Comparison of ENCODE assay signal across 9 cellular contexts in the genomic region with DNA sequence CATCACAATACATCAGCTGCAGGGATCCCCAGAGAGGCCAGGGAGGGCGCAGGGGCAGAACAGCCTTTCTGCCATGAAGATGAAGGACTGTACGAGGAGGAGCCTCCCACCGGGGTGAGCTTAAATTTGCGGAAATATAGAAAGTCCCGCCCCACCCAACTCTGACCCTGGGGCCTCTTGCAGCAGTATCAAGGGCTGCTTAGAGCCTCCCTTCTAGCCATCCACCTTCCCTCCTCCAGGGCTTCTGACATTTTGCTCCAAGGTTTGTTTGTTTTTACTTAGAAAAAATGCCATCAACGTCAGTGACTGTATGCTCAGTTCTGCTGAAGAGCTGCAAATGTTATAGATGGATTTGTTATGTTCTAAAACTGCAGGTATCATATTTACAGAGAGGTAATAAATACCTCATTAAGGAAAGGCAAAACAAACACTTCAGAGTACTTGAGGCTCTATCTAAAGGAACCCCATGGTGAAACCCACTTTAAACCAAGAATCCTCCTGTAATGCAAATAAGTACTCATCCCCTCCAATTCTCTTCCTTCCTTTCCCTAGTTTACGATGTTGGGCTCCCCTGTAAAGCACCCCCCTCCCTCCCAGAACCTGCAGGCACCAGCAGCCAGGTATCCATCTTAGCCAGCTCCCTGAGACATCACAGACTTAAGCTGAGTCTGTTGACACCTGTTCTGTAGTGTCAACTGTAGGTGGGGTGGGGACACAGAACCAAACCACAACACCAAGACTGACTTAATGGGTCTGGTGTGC.
A peak's percentile ranks its signal among the peaks of the same experiment; 100 is the strongest.
DNase-seq lines count a peak whose midpoint lies in the region; ATAC-seq and TF ChIP-seq lines count a peak whose summit lies in the region.
"Had no signal": no experiment of that assay in that cellular context is flagged by ENCODE, and none has a peak within 500 bp of the region (broad histone marks: within the 10 kb centered on the region; RNA-seq: fewer than 3 reads in every experiment).

No MANE protein-coding gene starts in this region.

- H3K27ac Mint-ChIP-seq in T-helper 1 cell treated with Interleukin-12 subunit alpha and Interleukin-12 subunit beta and Interleukin-4 antibody, amounts not matched to agents 30 μg/mL and 1 μg/mL, for 36 hours = peak overlapping the region; percentile 78

- in situ Hi-C loops in GM13977 (cut with MboI; ENCODE audit: low pct_unique_long_range_greater_than_20kb, low sequenced_read_pairs, unreplicated experiment) = no loop called here

- H3K27ac ChIP-seq in KOPT-K1 (ENCODE audit: low read depth, low read length, poor library complexity, severe bottlenecking) = peak overlapping the region; percentile 32

- DNase-seq in GM13977 (ENCODE audit: low spot score) (peak; percentile 24), iPS-NIHi11 (ENCODE audit: low spot score) (peak; percentile 74), D341Med (ENCODE audit: low spot score) (no peak), HuH-7 (ENCODE audit: low spot score) (no peak)
- no peak for DNase-seq in effector CD4-positive, alpha-beta T cell

- H3K36me3 ChIP-seq in KOPT-K1 (ENCODE audit: insufficient read depth, low read length) = no peaks in the 10 kb centered on the region

- peaks cover 68% of the 10 kb centered on the region for H3K4me1 Mint-ChIP-seq in T-helper 1 cell treated with Interleukin-12 subunit alpha and Interleukin-12 subunit beta and Interleukin-4 antibody, amounts not matched to agents 30 μg/mL and 1 μg/mL, for 36 hours (ENCODE audit: low read depth)

- H3K4me3 Mint-ChIP-seq in T-helper 1 cell treated with Interleukin-12 subunit alpha and Interleukin-12 subunit beta and Interleukin-4 antibody, amounts not matched to agents 30 μg/mL and 1 μg/mL, for 36 hours = peak overlapping the region; percentile 78

- no peaks in the 10 kb centered on the region for H3K27me3 Mint-ChIP-seq in T-helper 1 cell treated with Interleukin-12 subunit alpha and Interleukin-12 subunit beta and Interleukin-4 antibody, amounts not matched to agents 30 μg/mL and 1 μg/mL, for 36 hours (ENCODE audit: low read depth)

- peaks cover 28% of the 10 kb centered on the region for H3K36me3 Mint-ChIP-seq in T-helper 1 cell treated with Interleukin-12 subunit alpha and Interleukin-12 subunit beta and Interleukin-4 antibody, amounts not matched to agents 30 μg/mL and 1 μg/mL, for 36 hours (ENCODE audit: low read depth)

- TF ChIP-seq CTCF in GM13977 (IDR thresholded peaks at IDR 0.05; ENCODE audit: extremely low read depth, insufficient read depth, missing control alignments) = no peak

- H3K9me3 Mint-ChIP-seq in T-helper 1 cell treated with Interleukin-12 subunit alpha and Interleukin-12 subunit beta and Interleukin-4 antibody, amounts not matched to agents 30 μg/mL and 1 μg/mL, for 36 hours = no peaks in the 10 kb centered on the region

- peak; percentile 77 for ATAC-seq in GM21529 (IDR thresholded peaks at IDR 0.05; ENCODE audit: unreplicated experiment)
- ATAC-seq: Panc1 had no signal

- H3K9me3 ChIP-seq in KOPT-K1 (ENCODE audit: insufficient read depth, low read length, poor library complexity, severe bottlenecking) = no peaks in the 10 kb centered on the region

Comparison
In these comparisons a context has a peak if more than half of its experiments do, and no peak if none do; other contexts are left out.
1. DNase-seq: peak in GM13977 (single experiment) and iPS-NIHi11 (single experiment); none in D341Med (single experiment), effector CD4-positive, alpha-beta T cell (single experiment) and HuH-7 (single experiment).